In the genomic region with DNA sequence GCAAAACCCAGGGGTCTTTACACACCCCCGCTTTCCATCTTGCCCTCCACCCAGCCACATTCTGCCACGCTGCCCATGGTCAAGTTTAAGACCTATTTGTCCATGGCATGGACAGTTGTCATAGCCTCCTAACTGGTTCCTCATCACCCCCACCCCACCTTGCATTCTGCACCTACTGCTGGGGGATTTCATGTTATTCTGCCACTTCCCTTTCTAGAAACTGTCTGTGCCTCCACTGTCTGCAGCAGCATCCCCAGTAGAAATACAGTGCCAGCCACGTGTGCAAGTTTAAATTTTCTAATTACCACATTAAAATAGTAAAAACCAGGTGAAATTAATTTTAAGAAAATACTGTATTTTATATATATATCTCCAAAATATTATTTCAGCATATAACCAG, we compare ENCODE assay signal across 20 cellular contexts.
DNase-seq lines count a peak whose midpoint lies in the region; ATAC-seq and TF ChIP-seq lines count a peak whose summit lies in the region.
"Had no signal": no experiment of that assay in that cellular context is flagged by ENCODE, and none has a peak within 500 bp of the region (broad histone marks: within the 10 kb centered on the region; RNA-seq: fewer than 3 reads in every experiment).

No MANE protein-coding gene starts in this region.

- intact Hi-C loops in CD4-positive, alpha-beta T cell (cut with DNase I, micrococcal nuclease): no loop called here

- peak overlapping the region; percentile 10 for H3K27ac Mint-ChIP-seq in activated naive CD8-positive, alpha-beta T cell
- no peak overlapping the region for H3K27ac Mint-ChIP-seq in activated naive CD8-positive, alpha-beta T cell treated with anti-CD3 and anti-CD28 coated beads for 36 hours
- H3K27ac Mint-ChIP-seq in CD4-positive, alpha-beta T cell: no peak overlapping the region
- H3K27ac Mint-ChIP-seq: B cell had no signal

- no peak for TF ChIP-seq CTCF in CD4-positive, alpha-beta T cell (IDR thresholded peaks at IDR 0.05)

- peaks cover 13% of the 10 kb centered on the region for H3K36me3 Mint-ChIP-seq in activated naive CD8-positive, alpha-beta T cell
- peaks cover 16% of the 10 kb centered on the region for H3K36me3 Mint-ChIP-seq in activated naive CD8-positive, alpha-beta T cell treated with anti-CD3 and anti-CD28 coated beads for 36 hours
- peaks cover 86% of the 10 kb centered on the region for H3K36me3 Mint-ChIP-seq in CD4-positive, alpha-beta T cell (ENCODE audit: low read depth)

- DNase-seq in activated naive CD8-positive, alpha-beta T cell treated with anti-CD3 and anti-CD28 coated beads for 36 hours: no peak
- no peak for DNase-seq in stimulated activated CD4-positive, alpha-beta T cell treated with anti-CD3 and anti-CD28 coated beads, Interleukin-2, amount 100 ng/mL, for 24 hours
- no peak for DNase-seq in CD4-positive, alpha-beta T cell
- DNase-seq in MG63: no peak
- DNase-seq: DMS153, DND-41, KBM-7, NCI-H1105 treated with DMSO at 0.1 percent for 48 hours, NCI-H146, NCI-H1930, NCI-H2107, NCI-H774, Right ventricle myocardium superior, RPMI8226 had no signal

- H3K27me3 Mint-ChIP-seq in activated naive CD8-positive, alpha-beta T cell: no peaks in the 10 kb centered on the region
- no peaks in the 10 kb centered on the region for H3K27me3 Mint-ChIP-seq in activated naive CD8-positive, alpha-beta T cell treated with anti-CD3 and anti-CD28 coated beads for 36 hours
- H3K27me3 Mint-ChIP-seq in CD4-positive, alpha-beta T cell: no peaks in the 10 kb centered on the region
- H3K27me3 Mint-ChIP-seq: B cell had no signal

- H3K27ac ChIP-seq in cingulate gyrus (ENCODE audit: low read depth, low read length) (peak overlapping the region; percentile 75), layer of hippocampus (ENCODE audit: low read depth, low read length) (peak overlapping the region; percentile 62)
- no peak overlapping the region for H3K27ac ChIP-seq in CD4-positive, alpha-beta T cell (ENCODE audit: low read depth, low read length)
- H3K27ac ChIP-seq: 22Rv1 had no signal

- no peaks in the 10 kb centered on the region; the same call in 1 of the 2 replicates for H3K36me3 ChIP-seq in MG63

- H3K27me3 ChIP-seq in layer of hippocampus (ENCODE audit: control insufficient read depth, insufficient read depth, low read length): no peaks in the 10 kb centered on the region
- no peaks in the 10 kb centered on the region for H3K27me3 ChIP-seq in CD4-positive, alpha-beta T cell (ENCODE audit: control insufficient read depth, insufficient read depth, low read length)
- H3K27me3 ChIP-seq in MG63: no peaks in the 10 kb centered on the region

- CTCF ChIA-PET in CD4-positive, alpha-beta T cell (lab: Charles Lee): no interaction called here

- H3K9me3 ChIP-seq in CD4-positive, alpha-beta T cell (ENCODE audit: control insufficient read depth, low read length): no peaks in the 10 kb centered on the region
- H3K9me3 ChIP-seq in MG63: no peaks in the 10 kb centered on the region

- no peak for ATAC-seq in HG03469 (IDR thresholded peaks at IDR 0.05; ENCODE audit: unreplicated experiment)
- no peak for ATAC-seq in CD4-positive, alpha-beta T cell (ENCODE audit: poor library complexity)

- H3K9me3 Mint-ChIP-seq in activated naive CD8-positive, alpha-beta T cell (ENCODE audit: low read depth): no peaks in the 10 kb centered on the region
- no peaks in the 10 kb centered on the region for H3K9me3 Mint-ChIP-seq in activated naive CD8-positive, alpha-beta T cell treated with anti-CD3 and anti-CD28 coated beads for 36 hours
- H3K9me3 Mint-ChIP-seq in CD4-positive, alpha-beta T cell: no peaks in the 10 kb centered on the region

- no peak overlapping the region for H3K4me3 ChIP-seq in MG63

- H3K4me1 Mint-ChIP-seq in activated naive CD8-positive, alpha-beta T cell (ENCODE audit: low read depth): peaks cover 46% of the 10 kb centered on the region
- H3K4me1 Mint-ChIP-seq in activated naive CD8-positive, alpha-beta T cell treated with anti-CD3 and anti-CD28 coated beads for 36 hours: peaks cover 45% of the 10 kb centered on the region
- H3K4me1 Mint-ChIP-seq in CD4-positive, alpha-beta T cell (ENCODE audit: low read depth): peaks cover 45% of the 10 kb centered on the region

- POLR2A ChIA-PET in CD4-positive, alpha-beta T cell (lab: Charles Lee): no interaction called here

- no peak overlapping the region for H3K4me3 Mint-ChIP-seq in activated naive CD8-positive, alpha-beta T cell
- no peak overlapping the region for H3K4me3 Mint-ChIP-seq in activated naive CD8-positive, alpha-beta T cell treated with anti-CD3 and anti-CD28 coated beads for 36 hours
- no peak overlapping the region for H3K4me3 Mint-ChIP-seq in CD4-positive, alpha-beta T cell
- H3K4me3 Mint-ChIP-seq: B cell had no signal
